16 cellular contexts compared by ENCODE assay signal in the genomic region with DNA sequence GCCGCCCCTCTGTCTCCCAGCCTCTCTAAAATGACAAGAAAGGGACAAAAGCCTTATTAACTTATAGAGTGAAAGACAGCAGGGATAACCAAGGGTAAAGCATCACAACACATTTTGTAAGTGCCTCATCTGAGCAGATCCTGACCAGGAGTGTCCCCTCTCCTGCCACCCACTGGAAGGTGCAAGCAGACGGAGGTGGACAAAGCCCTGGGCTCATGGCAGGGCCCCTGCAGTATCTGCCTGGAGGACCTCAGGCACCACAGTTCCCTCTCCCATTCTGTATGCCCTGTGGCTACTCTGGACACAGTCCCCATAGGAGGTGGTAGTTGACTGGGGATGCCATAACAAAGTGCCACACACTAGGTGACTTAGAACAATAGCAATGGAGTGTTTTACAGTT.
DNase-seq lines count a peak whose midpoint lies in the region; ATAC-seq, FAIRE-seq and TF ChIP-seq lines count a peak whose summit lies in the region.
"Had no signal": no experiment of that assay in that cellular context is flagged by ENCODE, and none has a peak within 500 bp of the region (broad histone marks: within the 10 kb centered on the region; RNA-seq: fewer than 3 reads in every experiment).

No MANE protein-coding gene starts in this region.

- peak overlapping the region; percentile 59 for H3K4me2 ChIP-seq in astrocyte (ENCODE audit: low read length)
- H3K4me2 ChIP-seq: KMS-11 had no signal

- no peak overlapping the region for H3K9ac ChIP-seq in astrocyte (ENCODE audit: low read length)
- H3K9ac ChIP-seq: KMS-11 had no signal

- ATAC-seq in activated CD8-positive, alpha-beta T cell treated with anti-CD3 and anti-CD28 coated beads for 36 hours, result no peak
- ATAC-seq in activated CD8-positive, alpha-beta T cell treated with anti-CD3 and anti-CD28 coated beads, Interleukin-2, amount 10 ng/mL, durations not matched to agents 7 days and 5 days, result no peak
- no peak for ATAC-seq in T-helper 17 cell
- no peak for ATAC-seq in stimulated activated memory B cell treated with anti-CD40 and anti-IgM and Interleukin-4, amounts not matched to agents 10 μg/mL and 1 μg/mL and 100 μg/mL, for 72 hours
- ATAC-seq in HG02970 (IDR thresholded peaks at IDR 0.05; ENCODE audit: low FRiP score, unreplicated experiment), result no peak
- ATAC-seq: PC-3 had no signal

- peak; percentile 7 for TF ChIP-seq CTCF in activated CD8-positive, alpha-beta T cell treated with anti-CD3 and anti-CD28 coated beads for 36 hours (IDR thresholded peaks at IDR 0.05)
- no peak for TF ChIP-seq CTCF in astrocyte (IDR thresholded peaks at IDR 0.05; ENCODE audit: insufficient read depth, low read depth, low read length)

- H3K27ac ChIP-seq in astrocyte (ENCODE audit: low read depth, low read length), result no peak overlapping the region
- H3K27ac ChIP-seq: KMS-11 had no signal

- intact Hi-C loops in activated CD8-positive, alpha-beta T cell treated with anti-CD3 and anti-CD28 coated beads for 36 hours (cut with micrococcal nuclease), result loop anchor here (2.0 to 5.0 kb wide), 2 partner anchors 173 to 322 kb away; no protein-coding TSS in a partner anchor

- peaks cover 25% of the 10 kb centered on the region for H3K4me1 Mint-ChIP-seq in activated CD8-positive, alpha-beta T cell treated with anti-CD3 and anti-CD28 coated beads for 36 hours (ENCODE audit: low read depth)
- peaks cover 11% of the 10 kb centered on the region for H3K4me1 Mint-ChIP-seq in activated CD8-positive, alpha-beta T cell treated with anti-CD3 and anti-CD28 coated beads, Interleukin-2, amount 10 ng/mL, durations not matched to agents 7 days and 5 days (ENCODE audit: low read depth)
- H3K4me1 Mint-ChIP-seq in T-helper 17 cell (peaks cover 9% of the 10 kb centered on the region), astrocyte (ENCODE audit: low read depth, unreplicated experiment) (peaks cover 13% of the 10 kb centered on the region)
- H3K4me1 Mint-ChIP-seq in stimulated activated memory B cell treated with anti-CD40 and anti-IgM and Interleukin-4, amounts not matched to agents 10 μg/mL and 1 μg/mL and 100 μg/mL, for 72 hours, result peaks cover 16% of the 10 kb centered on the region

- no peak for FAIRE-seq in astrocyte (lab: Jason Lieb, UNC)
- FAIRE-seq: H54 had no signal

- no peaks in the 10 kb centered on the region for H3K36me3 ChIP-seq in astrocyte (ENCODE audit: insufficient read depth, low read length)

- POLR2A ChIA-PET in activated CD8-positive, alpha-beta T cell treated with anti-CD3 and anti-CD28 coated beads for 36 hours (lab: Charles Lee), result no interaction called here
- POLR2A ChIA-PET in activated CD8-positive, alpha-beta T cell treated with anti-CD3 and anti-CD28 coated beads, Interleukin-2, amount 10 ng/mL, durations not matched to agents 7 days and 5 days (lab: Charles Lee), result interaction anchor here (0.7 kb wide), 1 partner anchor 318 kb away, joined by 3 read pairs; no protein-coding TSS in a partner anchor

- no peaks in the 10 kb centered on the region for H3K36me3 Mint-ChIP-seq in activated CD8-positive, alpha-beta T cell treated with anti-CD3 and anti-CD28 coated beads for 36 hours (ENCODE audit: low read depth)
- H3K36me3 Mint-ChIP-seq in activated CD8-positive, alpha-beta T cell treated with anti-CD3 and anti-CD28 coated beads, Interleukin-2, amount 10 ng/mL, durations not matched to agents 7 days and 5 days (ENCODE audit: low read depth), result no peaks in the 10 kb centered on the region
- H3K36me3 Mint-ChIP-seq in T-helper 17 cell (ENCODE audit: low read depth) (peaks cover 10% of the 10 kb centered on the region), astrocyte (ENCODE audit: low read depth, unreplicated experiment) (no peaks in the 10 kb centered on the region)
- no peaks in the 10 kb centered on the region for H3K36me3 Mint-ChIP-seq in stimulated activated memory B cell treated with anti-CD40 and anti-IgM and Interleukin-4, amounts not matched to agents 10 μg/mL and 1 μg/mL and 100 μg/mL, for 72 hours
- H3K36me3 Mint-ChIP-seq: CD14-positive monocyte had no signal

- no peak overlapping the region for H2AFZ ChIP-seq in astrocyte (ENCODE audit: low read depth, low read length)

- no peak overlapping the region for H3K4me3 ChIP-seq in astrocyte (ENCODE audit: insufficient read depth, low read depth, low read length)

- H3K4me3 Mint-ChIP-seq in activated CD8-positive, alpha-beta T cell treated with anti-CD3 and anti-CD28 coated beads for 36 hours, result no peak overlapping the region
- H3K4me3 Mint-ChIP-seq in activated CD8-positive, alpha-beta T cell treated with anti-CD3 and anti-CD28 coated beads, Interleukin-2, amount 10 ng/mL, durations not matched to agents 7 days and 5 days, result no peak overlapping the region
- no peak overlapping the region for H3K4me3 Mint-ChIP-seq in T-helper 17 cell
- no peak overlapping the region for H3K4me3 Mint-ChIP-seq in astrocyte (ENCODE audit: unreplicated experiment)
- no peak overlapping the region for H3K4me3 Mint-ChIP-seq in stimulated activated memory B cell treated with anti-CD40 and anti-IgM and Interleukin-4, amounts not matched to agents 10 μg/mL and 1 μg/mL and 100 μg/mL, for 72 hours
- H3K4me3 Mint-ChIP-seq: CD14-positive monocyte had no signal

- H3K9me3 ChIP-seq in T-helper 17 cell (ENCODE audit: control insufficient read depth, low read length, poor library complexity, severe bottlenecking), result no peaks in the 10 kb centered on the region
- H3K9me3 ChIP-seq in astrocyte (ENCODE audit: insufficient read depth, low read depth, low read length), result no peaks in the 10 kb centered on the region

- peaks cover 11% of the 10 kb centered on the region for H3K4me1 ChIP-seq in astrocyte (ENCODE audit: insufficient read depth, low read length)

- H3K27me3 Mint-ChIP-seq in activated CD8-positive, alpha-beta T cell treated with anti-CD3 and anti-CD28 coated beads for 36 hours, result peaks cover 12% of the 10 kb centered on the region
- peaks cover 21% of the 10 kb centered on the region for H3K27me3 Mint-ChIP-seq in activated CD8-positive, alpha-beta T cell treated with anti-CD3 and anti-CD28 coated beads, Interleukin-2, amount 10 ng/mL, durations not matched to agents 7 days and 5 days (ENCODE audit: low read depth)
- H3K27me3 Mint-ChIP-seq in T-helper 17 cell, result peaks cover 62% of the 10 kb centered on the region
- peaks cover 55% of the 10 kb centered on the region for H3K27me3 Mint-ChIP-seq in astrocyte (ENCODE audit: low read depth, unreplicated experiment)
- H3K27me3 Mint-ChIP-seq in stimulated activated memory B cell treated with anti-CD40 and anti-IgM and Interleukin-4, amounts not matched to agents 10 μg/mL and 1 μg/mL and 100 μg/mL, for 72 hours, result peaks cover 9% of the 10 kb centered on the region

- no peaks in the 10 kb centered on the region for H3K79me2 ChIP-seq in astrocyte (ENCODE audit: insufficient read depth, low read length)

- no peak for DNase-seq in activated CD8-positive, alpha-beta T cell treated with anti-CD3 and anti-CD28 coated beads for 36 hours
- DNase-seq in activated CD8-positive, alpha-beta T cell treated with anti-CD3 and anti-CD28 coated beads, Interleukin-2, amount 10 ng/mL, durations not matched to agents 7 days and 5 days, result no peak
- no peak for DNase-seq in T-helper 17 cell
- no peak for DNase-seq in astrocyte (ENCODE audit: low read depth)
- no peak for DNase-seq in SHP77 treated with DMSO at 0.1 percent for 48 hours (lab: John Stamatoyannopoulos, UW)
- no peak for DNase-seq in SK-N-DZ (ENCODE audit: low spot score)
- DNase-seq: COR-L47; NCI-H1092 treated with DMSO at 0.1 percent for 48 hours; NCI-H1694; NK-92 treated with Interleukin-12 subunit alpha and Interleukin-12 subunit beta, amount 100 ng/mL, for 24 hours had no signal

- CTCF ChIA-PET in activated CD8-positive, alpha-beta T cell treated with anti-CD3 and anti-CD28 coated beads for 36 hours (lab: Charles Lee), result interaction anchor here (1.3 to 5.9 kb wide), 11 partner anchors 12 to 327 kb away, joined by 3 to 28 read pairs (median 6); no protein-coding TSS in a partner anchor
- CTCF ChIA-PET in activated CD8-positive, alpha-beta T cell treated with anti-CD3 and anti-CD28 coated beads, Interleukin-2, amount 10 ng/mL, durations not matched to agents 7 days and 5 days (lab: Charles Lee), result interaction anchor here (0.7 to 12.3 kb wide), 12 partner anchors 13 to 329 kb away, joined by 3 to 106 read pairs (median 4); partner anchors contain the start of gene GADD45G

- H4K20me1 ChIP-seq in astrocyte (ENCODE audit: insufficient read depth, low read length), result no peaks in the 10 kb centered on the region

- no peaks in the 10 kb centered on the region for H3K27me3 ChIP-seq in astrocyte (ENCODE audit: insufficient read depth, low read length)

- H3K9me3 Mint-ChIP-seq in activated CD8-positive, alpha-beta T cell treated with anti-CD3 and anti-CD28 coated beads for 36 hours, result no peaks in the 10 kb centered on the region
- H3K9me3 Mint-ChIP-seq in activated CD8-positive, alpha-beta T cell treated with anti-CD3 and anti-CD28 coated beads, Interleukin-2, amount 10 ng/mL, durations not matched to agents 7 days and 5 days (ENCODE audit: insufficient read depth), result no peaks in the 10 kb centered on the region
- H3K9me3 Mint-ChIP-seq in astrocyte (ENCODE audit: unreplicated experiment), result peaks cover 8% of the 10 kb centered on the region
- H3K9me3 Mint-ChIP-seq in stimulated activated memory B cell treated with anti-CD40 and anti-IgM and Interleukin-4, amounts not matched to agents 10 μg/mL and 1 μg/mL and 100 μg/mL, for 72 hours, result no peaks in the 10 kb centered on the region
- H3K9me3 Mint-ChIP-seq: CD14-positive monocyte had no signal

- peak overlapping the region; percentile 75 for H3K27ac Mint-ChIP-seq in activated CD8-positive, alpha-beta T cell treated with anti-CD3 and anti-CD28 coated beads for 36 hours
- H3K27ac Mint-ChIP-seq in activated CD8-positive, alpha-beta T cell treated with anti-CD3 and anti-CD28 coated beads, Interleukin-2, amount 10 ng/mL, durations not matched to agents 7 days and 5 days, result no peak overlapping the region
- peak overlapping the region; percentile 21 for H3K27ac Mint-ChIP-seq in T-helper 17 cell
- no peak overlapping the region for H3K27ac Mint-ChIP-seq in astrocyte (ENCODE audit: unreplicated experiment)
- peak overlapping the region; percentile 77 for H3K27ac Mint-ChIP-seq in stimulated activated memory B cell treated with anti-CD40 and anti-IgM and Interleukin-4, amounts not matched to agents 10 μg/mL and 1 μg/mL and 100 μg/mL, for 72 hours
- H3K27ac Mint-ChIP-seq: CD14-positive monocyte had no signal

Comparison
In these comparisons a context has a peak if more than half of its experiments do, and no peak if none do; other contexts are left out.
1. H3K27ac Mint-ChIP-seq: peak in activated CD8-positive, alpha-beta T cell treated with anti-CD3 and anti-CD28 coated beads for 36 hours (single experiment), T-helper 17 cell (single experiment) and stimulated activated memory B cell treated with anti-CD40 and anti-IgM and Interleukin-4, amounts not matched to agents 10 μg/mL and 1 μg/mL and 100 μg/mL, for 72 hours (single experiment); none in activated CD8-positive, alpha-beta T cell treated with anti-CD3 and anti-CD28 coated beads, Interleukin-2, amount 10 ng/mL, durations not matched to agents 7 days and 5 days (single experiment) and astrocyte (single experiment).